Comparison of ENCODE assay signal across 8 cellular contexts in genomic region chr7:112939589-112940313, GRCh38.
DNase-seq lines count a peak whose midpoint lies in the region; ATAC-seq and TF ChIP-seq lines count a peak whose summit lies in the region.

No MANE protein-coding gene starts in this region.

- peak overlapping the region; percentile 94 for H3K27ac Mint-ChIP-seq in activated naive CD8-positive, alpha-beta T cell treated with anti-CD3 and anti-CD28 coated beads for 36 hours
- H3K27ac Mint-ChIP-seq in glutamatergic neuron (ENCODE audit: unreplicated experiment) = peak overlapping the region; percentile 99

- H3K27ac ChIP-seq in testis = peak overlapping the region; percentile 83 to 89

- H3K36me3 ChIP-seq in testis (ENCODE audit: low read depth, missing control alignments) = no peaks in the 10 kb centered on the region

- no peaks in the 10 kb centered on the region for H3K27me3 Mint-ChIP-seq in activated naive CD8-positive, alpha-beta T cell treated with anti-CD3 and anti-CD28 coated beads for 36 hours
- H3K27me3 Mint-ChIP-seq in glutamatergic neuron (ENCODE audit: unreplicated experiment) = peaks cover 11% of the 10 kb centered on the region

- intact Hi-C loops in testis (cut with DNase I; ENCODE audit: low total_unique reads) = no loop called here

- WGBS in testis, 2 donors = 0% methylated on average over 30 to 53 of the region's 53 CpGs

- H3K4me1 ChIP-seq in testis = peaks cover 8% of the 10 kb centered on the region

- DNase-seq in NCI-H1105 (lab: John Stamatoyannopoulos, UW) = peak; percentile 99
- peak; percentile 97 for DNase-seq in SKM-1 (lab: John Stamatoyannopoulos, UW; ENCODE audit: unreplicated experiment)
- peak; percentile 99 for DNase-seq in activated naive CD8-positive, alpha-beta T cell treated with anti-CD3 and anti-CD28 coated beads for 36 hours
- DNase-seq in glutamatergic neuron = peak; percentile 100
- DNase-seq in omental fat pad (ENCODE audit: low spot score) = peak; percentile 91
- DNase-seq in testis = peak; percentile 99

- H3K4me1 Mint-ChIP-seq in activated naive CD8-positive, alpha-beta T cell treated with anti-CD3 and anti-CD28 coated beads for 36 hours = peaks cover 34% of the 10 kb centered on the region
- peaks cover 9% of the 10 kb centered on the region for H3K4me1 Mint-ChIP-seq in glutamatergic neuron (ENCODE audit: low read depth, unreplicated experiment)

- no peaks in the 10 kb centered on the region for H3K27me3 ChIP-seq in testis

- TF ChIP-seq CTCF in glutamatergic neuron (IDR thresholded peaks at IDR 0.05; ENCODE audit: partially characterized antibody, unreplicated experiment) = no peak
- no peak for TF ChIP-seq CTCF in omental fat pad (IDR thresholded peaks at IDR 0.05)
- TF ChIP-seq CTCF in testis (IDR thresholded peaks at IDR 0.05) = no peak

- H3K9me3 Mint-ChIP-seq in activated naive CD8-positive, alpha-beta T cell treated with anti-CD3 and anti-CD28 coated beads for 36 hours = no peaks in the 10 kb centered on the region
- H3K9me3 Mint-ChIP-seq in glutamatergic neuron (ENCODE audit: unreplicated experiment) = peaks cover 3% of the 10 kb centered on the region

- H3K4me3 ChIP-seq in testis = peak overlapping the region; percentile 81 to 94

- ATAC-seq in HG02642 (IDR thresholded peaks at IDR 0.05; ENCODE audit: poor library complexity, unreplicated experiment) = peak; percentile 99
- peak; percentile 99 for ATAC-seq in omental fat pad (ENCODE audit: low FRiP score)

- peak overlapping the region; percentile 92 for H3K4me3 Mint-ChIP-seq in activated naive CD8-positive, alpha-beta T cell treated with anti-CD3 and anti-CD28 coated beads for 36 hours
- peak overlapping the region; percentile 98 for H3K4me3 Mint-ChIP-seq in glutamatergic neuron (ENCODE audit: unreplicated experiment)

- peak; percentile 20 for TF ChIP-seq POLR2A in GM10847 (IDR thresholded peaks at IDR 0.05; ENCODE audit: extremely low read depth, insufficient read length)
- TF ChIP-seq POLR2A in testis (IDR thresholded peaks at IDR 0.05) = no peak

- H3K36me3 Mint-ChIP-seq in activated naive CD8-positive, alpha-beta T cell treated with anti-CD3 and anti-CD28 coated beads for 36 hours = peaks cover 10% of the 10 kb centered on the region
- H3K36me3 Mint-ChIP-seq in glutamatergic neuron (ENCODE audit: unreplicated experiment) = no peaks in the 10 kb centered on the region

- H3K9me3 ChIP-seq in testis = no peaks in the 10 kb centered on the region

Comparison
In these comparisons a context has a peak if more than half of its experiments do, and no peak if none do; other contexts are left out.
1. Peak in every context shown above with its lines: DNase-seq, ATAC-seq, H3K4me3 ChIP-seq and H3K27ac ChIP-seq.